ENCODE assay signal across 27 cellular contexts in genomic region chr4:29908276-29908675, GRCh38.
"Had no signal": no experiment of that assay in that cellular context is flagged by ENCODE, and none has a peak within 500 bp of the region (broad histone marks: within the 10 kb centered on the region; RNA-seq: fewer than 3 reads in every experiment).

No MANE protein-coding gene starts in this region.

- DNase-seq: activated CD4-positive, alpha-beta T cell treated with anti-CD3 and anti-CD28 coated beads for 4 hours; activated CD8-positive, alpha-beta memory T cell treated with anti-CD3 and anti-CD28 coated beads, Interleukin-2, amount 50 U/mL, for 4 hours; activated CD8-positive, alpha-beta T cell treated with anti-CD3 and anti-CD28 coated beads for 36 hours; activated gamma-delta T cell treated with Interleukin-2 at 50 U/mL for 16 hours; activated naive CD4-positive, alpha-beta T cell treated with anti-CD3 and anti-CD28 coated beads, Interleukin-2, amount 10 ng/mL, durations not matched to agents 7 days and 5 days; activated naive CD8-positive, alpha-beta T cell treated with anti-CD3 and anti-CD28 coated beads for 36 hours; activated T-cell treated with anti-CD3 and anti-CD28 coated beads, Interleukin-2, amount 50 U/mL, for 72 hours; adrenal gland; aorta; body of pancreas; Kasumi-1; NCI-H1105 treated with DMSO at 0.1 percent for 48 hours; NCI-H1436 treated with DMSO at 0.1 percent for 48 hours; NCI-H187; NCI-H2081; NCI-H510A treated with DMSO at 0.1 percent for 48 hours; NCI-H69; NK-92 treated with Interleukin-12 subunit alpha and Interleukin-12 subunit beta, amount 100 ng/mL, for 24 hours; Peyer's patch; SHP77 had no signal

- H3K27ac Mint-ChIP-seq: activated CD8-positive, alpha-beta T cell treated with anti-CD3 and anti-CD28 coated beads for 36 hours; activated naive CD4-positive, alpha-beta T cell treated with anti-CD3 and anti-CD28 coated beads, Interleukin-2, amount 10 ng/mL, durations not matched to agents 7 days and 5 days; activated naive CD8-positive, alpha-beta T cell treated with anti-CD3 and anti-CD28 coated beads for 36 hours; activated T-cell treated with anti-CD3 and anti-CD28 coated beads, Interleukin-2, amount 50 U/mL, for 72 hours; activated T-helper 2 cell treated with anti-CD3 and anti-CD28 coated beads, Interferon-gamma antibody, Interleukin-2, Interleukin-4, amounts not matched to agents 10 μg/mL and 5 μg/mL and 100 μg/mL, durations not matched to agents 14 hours and 24 hours and 36 hours; T-helper 1 cell treated with Interleukin-12 subunit alpha and Interleukin-12 subunit beta and Interleukin-4 antibody, amounts not matched to agents 30 μg/mL and 1 μg/mL, for 36 hours had no signal

- H3K27ac ChIP-seq: adrenal gland, body of pancreas, Peyer's patch, RWPE1, SJSA1 had no signal

- ATAC-seq: activated CD4-positive, CD25-positive, alpha-beta regulatory T cell treated with anti-CD3 and anti-CD28 coated beads, Interleukin-2, amount 50 U/mL, for 24 hours; activated CD8-positive, alpha-beta T cell treated with anti-CD3 and anti-CD28 coated beads for 36 hours; activated T-cell treated with anti-CD3 and anti-CD28 coated beads, Interleukin-2, amount 50 U/mL, for 72 hours; body of pancreas; SK-N-SH treated with all-trans-retinoic acid at 6 μM for 48 hours had no signal

- H3K4me1 ChIP-seq: adrenal gland, body of pancreas, Peyer's patch, SJSA1 had no signal

- H3K27me3 ChIP-seq: adrenal gland, body of pancreas, Peyer's patch, SJSA1 had no signal

- H3K36me3 Mint-ChIP-seq: activated naive CD4-positive, alpha-beta T cell treated with anti-CD3 and anti-CD28 coated beads, Interleukin-2, amount 10 ng/mL, durations not matched to agents 7 days and 5 days; activated naive CD8-positive, alpha-beta T cell treated with anti-CD3 and anti-CD28 coated beads for 36 hours had no signal

- H3K4me3 Mint-ChIP-seq: activated CD8-positive, alpha-beta T cell treated with anti-CD3 and anti-CD28 coated beads for 36 hours; activated naive CD4-positive, alpha-beta T cell treated with anti-CD3 and anti-CD28 coated beads, Interleukin-2, amount 10 ng/mL, durations not matched to agents 7 days and 5 days; activated naive CD8-positive, alpha-beta T cell treated with anti-CD3 and anti-CD28 coated beads for 36 hours; activated T-cell treated with anti-CD3 and anti-CD28 coated beads, Interleukin-2, amount 50 U/mL, for 72 hours; central memory CD8-positive, alpha-beta T cell; T-helper 1 cell treated with Interleukin-12 subunit alpha and Interleukin-12 subunit beta and Interleukin-4 antibody, amounts not matched to agents 30 μg/mL and 1 μg/mL, for 36 hours had no signal

- H3K4me1 Mint-ChIP-seq: activated naive CD4-positive, alpha-beta T cell treated with anti-CD3 and anti-CD28 coated beads, Interleukin-2, amount 10 ng/mL, durations not matched to agents 7 days and 5 days; activated naive CD8-positive, alpha-beta T cell treated with anti-CD3 and anti-CD28 coated beads for 36 hours; central memory CD8-positive, alpha-beta T cell had no signal

- H3K36me3 ChIP-seq: adrenal gland, Peyer's patch, SJSA1 had no signal

- H3K27me3 Mint-ChIP-seq: activated CD8-positive, alpha-beta T cell treated with anti-CD3 and anti-CD28 coated beads for 36 hours; activated naive CD4-positive, alpha-beta T cell treated with anti-CD3 and anti-CD28 coated beads, Interleukin-2, amount 10 ng/mL, durations not matched to agents 7 days and 5 days; activated naive CD8-positive, alpha-beta T cell treated with anti-CD3 and anti-CD28 coated beads for 36 hours; central memory CD8-positive, alpha-beta T cell had no signal

- H3K4me3 ChIP-seq: adrenal gland, body of pancreas, Peyer's patch, SJSA1 had no signal

- H3K9me3 ChIP-seq: adrenal gland, body of pancreas, SJSA1 had no signal
